Comparison of ENCODE assay signal across 24 cellular contexts in the genomic region with DNA sequence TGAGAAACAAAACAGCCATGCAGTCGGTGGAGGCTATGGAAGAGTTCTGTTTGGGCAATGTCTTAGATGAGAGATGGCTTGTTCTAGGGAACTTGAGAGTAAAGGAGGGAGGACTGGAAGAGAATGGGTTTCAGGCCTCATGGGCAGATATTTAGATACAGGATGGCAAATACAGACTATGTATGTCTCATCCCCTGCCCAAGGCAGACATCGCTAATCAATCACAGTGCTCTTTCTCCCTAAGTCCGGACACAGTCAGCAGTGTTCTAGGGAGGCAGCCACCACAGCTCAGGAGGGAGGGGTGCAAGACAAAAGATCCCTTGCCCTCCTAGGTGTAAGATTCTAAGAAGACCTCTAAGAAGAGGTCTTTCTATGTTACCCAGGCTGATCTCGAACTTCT.
"Had no signal": no experiment of that assay in that cellular context is flagged by ENCODE, and none has a peak within 500 bp of the region (broad histone marks: within the 10 kb centered on the region; RNA-seq: fewer than 3 reads in every experiment).

No MANE protein-coding gene starts in this region.

- H3K4me3 Mint-ChIP-seq: activated CD4-positive, alpha-beta memory T cell treated with anti-CD3 and anti-CD28 coated beads for 36 hours; activated CD4-positive, alpha-beta T cell treated with anti-CD3 and anti-CD28 coated beads, Interleukin-2, amount 10 ng/mL, durations not matched to agents 24 days and 14 days; dendritic cell treated with granulocyte-macrophage colony-stimulating factor and Interleukin-4, amounts not matched to agents 40 ng/mL and 50 ng/mL, for 4 days; endodermal cell; memory B cell; nephron had no signal

- H3K27ac Mint-ChIP-seq: activated CD4-positive, alpha-beta memory T cell treated with anti-CD3 and anti-CD28 coated beads for 36 hours; activated CD4-positive, alpha-beta T cell treated with anti-CD3 and anti-CD28 coated beads, Interleukin-2, amount 10 ng/mL, durations not matched to agents 24 days and 14 days; activated T-helper 17 cell treated with anti-CD3 and anti-CD28 coated beads, Interleukin-2, amount 50 U/mL, for 72 hours; dendritic cell treated with granulocyte-macrophage colony-stimulating factor and Interleukin-4, amounts not matched to agents 40 ng/mL and 50 ng/mL, for 4 days; endodermal cell; memory B cell had no signal

- H3K4me3 ChIP-seq: breast epithelium, heart right ventricle, pancreas, tibial nerve had no signal

- H3K36me3 Mint-ChIP-seq: activated CD4-positive, alpha-beta memory T cell treated with anti-CD3 and anti-CD28 coated beads for 36 hours; memory B cell had no signal

- H3K9me3 ChIP-seq: breast epithelium, heart right ventricle, pancreas, tibial nerve had no signal

- ATAC-seq: activated CD4-positive, CD25-positive, alpha-beta regulatory T cell treated with anti-CD3 and anti-CD28 coated beads, Interleukin-2, amount 50 U/mL, for 24 hours; activated T-helper 17 cell treated with anti-CD3 and anti-CD28 coated beads, Interleukin-2, amount 50 U/mL, for 72 hours; esophagus mucosa had no signal

- H3K27me3 ChIP-seq: breast epithelium, pancreas, tibial nerve had no signal

- H3K27me3 Mint-ChIP-seq: activated T-helper 17 cell treated with anti-CD3 and anti-CD28 coated beads, Interleukin-2, amount 50 U/mL, for 72 hours; memory B cell had no signal

- H3K27ac ChIP-seq: breast epithelium, pancreas, tibial nerve, VCaP had no signal

- DNase-seq: activated CD4-positive, alpha-beta memory T cell treated with anti-CD3 and anti-CD28 coated beads for 36 hours; activated CD4-positive, alpha-beta T cell treated with anti-CD3 and anti-CD28 coated beads, Interleukin-2, amount 10 ng/mL, durations not matched to agents 24 days and 14 days; activated CD8-positive, alpha-beta memory T cell treated with anti-CD3 and anti-CD28 coated beads, Interleukin-2, amount 50 U/mL, for 4 hours; activated gamma-delta T cell treated with Interleukin-2 at 50 U/mL for 16 hours; activated naive CD4-positive, alpha-beta T cell treated with anti-CD3 and anti-CD28 coated beads, Interleukin-2, amount 50 U/mL, for 16 hours; activated T-cell treated with anti-CD3 and anti-CD28 coated beads, Interleukin-2, amount 50 U/mL, for 1 hour; amniotic stem cell; central memory CD4-positive, alpha-beta T cell; endodermal cell; foreskin fibroblast; heart right ventricle; right cardiac atrium; stimulated activated naive CD4-positive, alpha-beta T cell treated with Interleukin-2 at 50 U/mL for 16 hours; T-helper 1 cell had no signal

- H3K9me3 Mint-ChIP-seq: activated CD4-positive, alpha-beta memory T cell treated with anti-CD3 and anti-CD28 coated beads for 36 hours; activated CD4-positive, alpha-beta T cell treated with anti-CD3 and anti-CD28 coated beads, Interleukin-2, amount 10 ng/mL, durations not matched to agents 24 days and 14 days; activated T-helper 17 cell treated with anti-CD3 and anti-CD28 coated beads, Interleukin-2, amount 50 U/mL, for 72 hours; dendritic cell treated with granulocyte-macrophage colony-stimulating factor and Interleukin-4, amounts not matched to agents 40 ng/mL and 50 ng/mL, for 4 days; endodermal cell; memory B cell; nephron had no signal

- H3K36me3 ChIP-seq: breast epithelium, heart right ventricle, pancreas, tibial nerve had no signal
